Comparison of ENCODE assay signal across 12 cellular contexts in the genomic region with DNA sequence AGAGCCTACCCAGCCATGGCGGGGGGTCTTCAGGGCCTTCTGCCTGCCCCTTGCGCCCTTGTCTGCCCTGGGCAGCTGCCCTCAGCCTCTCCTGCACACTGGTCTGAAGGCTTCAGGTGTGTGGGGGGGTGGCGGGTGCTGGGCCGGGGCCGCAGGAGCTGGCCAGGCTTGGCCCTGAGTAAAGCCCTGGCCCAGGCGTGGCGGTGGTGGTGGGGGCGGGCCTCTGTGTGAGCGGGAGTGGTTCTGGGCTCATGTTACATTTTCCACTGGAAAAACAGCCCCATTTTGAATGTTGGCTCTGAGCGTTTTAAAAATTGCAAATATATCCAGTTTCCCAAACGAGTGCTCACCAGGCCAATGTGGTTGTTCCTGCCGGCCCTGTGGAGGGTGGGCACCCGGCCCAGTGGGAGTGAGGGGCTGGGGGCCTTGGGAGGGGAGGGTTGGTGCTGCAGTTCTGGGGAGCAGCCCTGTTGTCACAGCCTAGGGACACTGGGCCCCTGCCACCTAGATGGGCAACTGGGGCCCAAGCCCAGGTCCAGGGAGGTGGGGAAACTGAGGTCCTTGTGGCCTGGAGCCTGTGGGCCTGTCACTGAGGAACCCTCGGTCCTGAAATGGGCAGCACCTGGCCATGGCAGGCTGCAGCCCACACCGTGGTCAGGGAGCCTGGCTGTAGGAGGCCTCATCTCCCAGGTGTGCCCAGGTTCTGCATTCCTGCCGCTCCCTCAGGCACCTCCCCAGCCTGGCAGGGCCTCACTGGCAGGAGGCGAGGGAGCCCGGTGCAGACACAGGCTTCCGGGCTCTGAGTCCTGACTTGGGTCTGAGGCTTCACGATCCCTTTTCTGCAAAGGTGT. TPM values are rescaled to one million over a fixed set of nuclear protein-coding genes. Genes with fewer than 3 reads are reported as not detected.
A peak's percentile ranks its signal among the peaks of the same experiment; 100 is the strongest.
DNase-seq lines count a peak whose midpoint lies in the region; ATAC-seq and TF ChIP-seq lines count a peak whose summit lies in the region.
"Had no signal": no experiment of that assay in that cellular context is flagged by ENCODE, and none has a peak within 500 bp of the region (broad histone marks: within the 10 kb centered on the region; RNA-seq: fewer than 3 reads in every experiment).

No MANE protein-coding gene starts in this region.

- H3K36me3 Mint-ChIP-seq in MCF 10A (ENCODE audit: insufficient read depth, unreplicated experiment) = peaks cover 8% of the 10 kb centered on the region

- no TSS peak for BruUV-seq in MCF 10A (replicated peaks; lab: Mats Ljungman, UMichigan)

- no peaks in the 10 kb centered on the region for H3K9me3 Mint-ChIP-seq in MCF 10A (ENCODE audit: unreplicated experiment)

- TF ChIP-seq CTCF in MCF 10A (IDR thresholded peaks at IDR 0.05; ENCODE audit: unreplicated experiment) (no peak), upper lobe of right lung (IDR thresholded peaks at IDR 0.05) (no peak), GM13977 (IDR thresholded peaks at IDR 0.05; ENCODE audit: extremely low read depth, insufficient read depth, missing control alignments) (no peak)

- H3K27me3 Mint-ChIP-seq in MCF 10A (ENCODE audit: insufficient read depth, unreplicated experiment) = no peaks in the 10 kb centered on the region

- POLR2A ChIA-PET in MCF 10A (lab: Yijun Ruan, JAX) = interaction anchor here (0.8 to 1.1 kb wide), 2 partner anchors 23 to 29 kb away, joined by 3 to 5 read pairs; no protein-coding TSS in a partner anchor

- ATAC-seq in left colon = peak; percentile 51
- ATAC-seq in upper lobe of right lung = peak; percentile 23

- DNase-seq in DMS 273 (lab: John Stamatoyannopoulos, UW; ENCODE audit: unreplicated experiment) (peak; percentile 44), DMS 273 treated with DMSO at 0.1 percent for 48 hours (lab: John Stamatoyannopoulos, UW) (no peak), MCF 10A (ENCODE audit: unreplicated experiment) (peak; percentile 64), left colon (no peak), upper lobe of right lung (no peak), GM13977 (ENCODE audit: low spot score) (no peak), SKM-1 (lab: John Stamatoyannopoulos, UW; ENCODE audit: unreplicated experiment) (no peak)
- DNase-seq in NK-92 treated with Interleukin-12 subunit alpha and Interleukin-12 subunit beta, amount 100 ng/mL, for 24 hours (lab: John Stamatoyannopoulos, UW) = no peak
- DNase-seq: activated CD8-positive, alpha-beta memory T cell treated with anti-CD3 and anti-CD28 coated beads, Interleukin-2, amount 50 U/mL, for 48 hours; effector CD4-positive, alpha-beta T cell; NCI-H1436; stimulated activated CD4-positive, alpha-beta T cell treated with anti-CD3 and anti-CD28 coated beads, Interleukin-4, amount 100 ng/mL, for 4 hours had no signal

- CTCF ChIA-PET in MCF 10A (lab: Yijun Ruan, JAX) = interaction anchor here (0.5 to 1.4 kb wide), 2 partner anchors 34 to 194 kb away, joined by 3 to 5 read pairs; no protein-coding TSS in a partner anchor

- H3K36me3 ChIP-seq in upper lobe of right lung = no peaks in the 10 kb centered on the region

- in situ Hi-C loops in GM13977 (cut with MboI; ENCODE audit: low pct_unique_long_range_greater_than_20kb, low sequenced_read_pairs, unreplicated experiment) = no loop called here

- intact Hi-C loops in MCF 10A (cut with micrococcal nuclease) = no loop called here
- intact Hi-C loops in left colon (cut with DNase I, micrococcal nuclease) = no loop called here
- intact Hi-C loops in upper lobe of right lung (cut with DNase I) = no loop called here

- no peak overlapping the region for H3K4me3 ChIP-seq in upper lobe of right lung

- no peaks in the 10 kb centered on the region for H3K9me3 ChIP-seq in upper lobe of right lung

- H3K27ac ChIP-seq in upper lobe of right lung = peak overlapping the region; percentile 30

- peaks cover 14% of the 10 kb centered on the region for H3K27me3 ChIP-seq in upper lobe of right lung

- no peak overlapping the region for H3K27ac Mint-ChIP-seq in MCF 10A (ENCODE audit: low read depth, unreplicated experiment)

- no peak overlapping the region for H3K4me3 Mint-ChIP-seq in MCF 10A (ENCODE audit: unreplicated experiment)

- peaks cover 18% of the 10 kb centered on the region for H3K4me1 Mint-ChIP-seq in MCF 10A (ENCODE audit: insufficient read depth, unreplicated experiment)

- H3K4me1 ChIP-seq in upper lobe of right lung = peaks cover 26% of the 10 kb centered on the region

RNA-seq across cellular contexts. Expression of a gene that starts 28.3 kb away (rescaled TPM):
- 33.5 and 33.6 TPM in 2 replicates for total RNA-seq in MCF 10A (2022)
- total RNA-seq in left colon = 10 to 100 TPM; 17.0 to 17.2 TPM
- 25.2 TPM for total RNA-seq in upper lobe of right lung

RNA-seq across cellular contexts. Expression of a gene that starts 46.5 kb away (rescaled TPM):
- total RNA-seq in MCF 10A (2022) = 0.10 and 0.16 TPM in 2 replicates
- 1 to 10 TPM; 1.6 to 2.0 TPM for total RNA-seq in left colon
- total RNA-seq in upper lobe of right lung = 0.20 TPM

RNA-seq across cellular contexts. Expression of a gene that starts 52.9 kb away (rescaled TPM):
- total RNA-seq in MCF 10A (2022) (35.0 and 35.1 TPM in 2 replicates), left colon (10 to 100 TPM; 28.7 to 40.9 TPM), upper lobe of right lung (49.2 TPM)

Comparison
In these comparisons a context has a peak if more than half of its experiments do, and no peak if none do; other contexts are left out.
1. DNase-seq: peak in DMS 273 (single experiment) and MCF 10A (single experiment); none in DMS 273 treated with DMSO at 0.1 percent for 48 hours (single experiment), left colon (0 of 2), upper lobe of right lung (single experiment), GM13977 (single experiment), SKM-1 (single experiment) and NK-92 treated with Interleukin-12 subunit alpha and Interleukin-12 subunit beta, amount 100 ng/mL, for 24 hours (single experiment).